In the genomic region with DNA sequence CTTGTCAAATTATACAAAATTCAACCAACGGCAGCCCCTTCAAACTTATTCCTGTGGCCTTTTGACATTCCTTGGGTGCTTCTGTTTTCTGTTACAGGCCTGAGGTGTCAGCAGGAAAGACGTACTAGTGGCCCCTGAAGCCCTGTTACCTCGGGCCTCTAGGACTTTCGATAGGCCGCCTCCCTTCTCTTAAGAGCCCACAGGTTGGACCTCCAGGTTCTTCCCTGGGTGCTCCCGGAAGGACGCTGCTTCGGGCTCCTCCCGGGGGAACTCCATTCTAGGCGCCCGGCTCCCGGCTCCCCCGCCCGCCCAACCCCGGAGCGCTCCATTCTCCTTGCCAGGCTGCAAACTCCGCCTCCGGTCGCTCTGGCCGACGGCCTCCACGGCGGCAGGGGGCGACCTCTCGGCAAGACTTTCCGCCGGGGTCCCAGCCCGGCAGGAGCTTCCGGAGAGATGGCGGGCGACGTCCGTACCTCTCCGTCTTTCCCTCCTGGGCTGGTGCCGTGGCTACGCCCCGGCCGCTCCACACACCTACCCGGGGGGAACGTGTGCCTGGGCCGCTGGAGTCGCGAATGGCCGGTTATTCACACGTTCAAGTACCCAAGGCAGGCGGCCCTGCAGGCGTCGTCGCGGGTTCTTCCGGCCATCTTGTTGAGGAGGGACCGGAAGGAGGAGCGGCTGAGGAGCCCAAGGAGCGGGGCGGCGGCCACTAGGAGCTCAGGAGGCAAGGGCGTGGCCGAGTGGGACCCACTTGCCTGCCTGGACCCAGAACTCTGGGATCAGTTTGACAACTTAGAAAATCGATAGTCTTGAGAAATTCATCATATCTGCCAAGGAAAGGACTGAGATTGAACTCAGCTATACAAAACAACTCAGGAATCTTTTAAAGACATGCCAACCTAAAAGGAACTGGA, we compare ENCODE assay signal across 8 cellular contexts. TPM values are rescaled to one million over a fixed set of nuclear protein-coding genes. Genes with fewer than 3 reads are reported as not detected.
DNase-seq lines count a peak whose midpoint lies in the region; ATAC-seq and TF ChIP-seq lines count a peak whose summit lies in the region.

No MANE protein-coding gene starts in this region.

- no peaks in the 10 kb centered on the region for H3K36me3 ChIP-seq in SK-N-SH (replicated peaks in 1 of 2; ENCODE audit: control insufficient read depth in 1 of 2, insufficient read depth in 2 of 2, low read length in 1 of 2)

- H3K36me3 Mint-ChIP-seq in activated naive CD8-positive, alpha-beta T cell treated with anti-CD3 and anti-CD28 coated beads, Interleukin-2, amount 10 ng/mL, durations not matched to agents 7 days and 5 days = peaks cover 13% of the 10 kb centered on the region
- H3K36me3 Mint-ChIP-seq in type B pancreatic cell = no peaks in the 10 kb centered on the region

- intact Hi-C loops in cardiac septum (cut with DNase I) = no loop called here
- intact Hi-C loops in posterior cingulate gyrus (cut with DNase I) = loop anchor here (10.0 kb wide), 1 partner anchor 195 kb away; the partner anchor contains the start of gene DGUOK

- H3K4me1 Mint-ChIP-seq in activated naive CD8-positive, alpha-beta T cell treated with anti-CD3 and anti-CD28 coated beads, Interleukin-2, amount 10 ng/mL, durations not matched to agents 7 days and 5 days = peaks cover 8% of the 10 kb centered on the region
- H3K4me1 Mint-ChIP-seq in type B pancreatic cell (ENCODE audit: unreplicated experiment) = no peaks in the 10 kb centered on the region

- CTCF ChIA-PET in SK-N-SH (lab: Yijun Ruan, JAX) = interaction anchor here (0.7 to 2.7 kb wide), 17 partner anchors 10 to 298 kb away, joined by 3 to 14 read pairs (median 4); partner anchors contain the start of gene STAMBP

- ATAC-seq in activated naive CD8-positive, alpha-beta T cell treated with anti-CD3 and anti-CD28 coated beads, Interleukin-2, amount 10 ng/mL, durations not matched to agents 7 days and 5 days (ENCODE audit: low read depth) = peak; percentile 97

- peaks cover 3% of the 10 kb centered on the region for H3K27me3 Mint-ChIP-seq in activated naive CD8-positive, alpha-beta T cell treated with anti-CD3 and anti-CD28 coated beads, Interleukin-2, amount 10 ng/mL, durations not matched to agents 7 days and 5 days
- peaks cover under 1% of the 10 kb centered on the region for H3K27me3 Mint-ChIP-seq in type B pancreatic cell

- H3K9ac ChIP-seq in SK-N-SH = peak overlapping the region; percentile 95

- H3K4me3 ChIP-seq in SK-N-SH (ENCODE audit: low read depth in 2 of 2, low read length in 1 of 2) = peak overlapping the region; percentile 74 to 84

- H3K4me1 ChIP-seq in SK-N-SH (ENCODE audit: control insufficient read depth in 1 of 2, insufficient read depth in 2 of 2, low read depth in 1 of 2, low read length in 1 of 2) = no peaks in the 10 kb centered on the region; a peak in 1 of 4 replicates

- no peak for TF ChIP-seq RAD21 in SK-N-SH (IDR thresholded peaks at IDR 0.05; ENCODE audit: low read length)

- no peaks in the 10 kb centered on the region for H3K9me3 ChIP-seq in SK-N-SH

- POLR2A ChIA-PET in SK-N-SH (lab: Yijun Ruan, JAX) = interaction anchor here (0.6 to 2.1 kb wide), 12 partner anchors 9 to 383 kb away, joined by 3 to 11 read pairs (median 6); partner anchors contain the start of genes BOLA3, DGUOK, MOB1A and STAMBP
- POLR2A ChIA-PET in activated naive CD8-positive, alpha-beta T cell treated with anti-CD3 and anti-CD28 coated beads, Interleukin-2, amount 10 ng/mL, durations not matched to agents 7 days and 5 days (lab: Charles Lee) = interaction anchor here (0.6 to 2.0 kb wide), 14 partner anchors 10 to 296 kb away, joined by 3 to 13 read pairs (median 4); partner anchors contain the start of genes BOLA3, DGUOK, MOB1A and MTHFD2

- H3K9me3 Mint-ChIP-seq in activated naive CD8-positive, alpha-beta T cell treated with anti-CD3 and anti-CD28 coated beads, Interleukin-2, amount 10 ng/mL, durations not matched to agents 7 days and 5 days = peaks cover 10% of the 10 kb centered on the region
- H3K9me3 Mint-ChIP-seq in type B pancreatic cell = peaks cover 5% of the 10 kb centered on the region

- no peaks in the 10 kb centered on the region for H3K9me2 ChIP-seq in SK-N-SH

- H3K79me2 ChIP-seq in SK-N-SH (ENCODE audit: insufficient read depth) = no peaks in the 10 kb centered on the region

- H3K27ac Mint-ChIP-seq in activated naive CD8-positive, alpha-beta T cell treated with anti-CD3 and anti-CD28 coated beads, Interleukin-2, amount 10 ng/mL, durations not matched to agents 7 days and 5 days = peak overlapping the region; percentile 86
- peak overlapping the region; percentile 50 for H3K27ac Mint-ChIP-seq in type B pancreatic cell

- H3F3A ChIP-seq in SK-N-SH (replicated peaks; ENCODE audit: insufficient read depth) = peaks cover 9% of the 10 kb centered on the region

- TF ChIP-seq EP300 in SK-N-SH (IDR thresholded peaks at IDR 0.05; ENCODE audit: borderline replicate concordance in 1 of 2, low read depth in 1 of 2, low read length in 1 of 2) = peak in 1 of 2 experiments; percentile 26; a peak in 1 of 4 replicates

- H3K27ac ChIP-seq in SK-N-SH (ENCODE audit: low read depth in 2 of 2, low read length in 1 of 2) = peak overlapping the region; percentile 90 to 92

- DNase-seq in GF-D8 (lab: John Stamatoyannopoulos, UW) = peak; percentile 65
- DNase-seq in GOT3 (lab: John Stamatoyannopoulos, UW) = peak; percentile 50
- DNase-seq in SK-N-SH = peak; percentile 97
- peak; percentile 92 for DNase-seq in activated naive CD8-positive, alpha-beta T cell treated with anti-CD3 and anti-CD28 coated beads, Interleukin-2, amount 10 ng/mL, durations not matched to agents 7 days and 5 days
- DNase-seq in cardiac septum (ENCODE audit: low spot score) = peak; percentile 93
- peak; percentile 74 to 98 (median 85) for DNase-seq in posterior cingulate gyrus
- no peak for DNase-seq in type B pancreatic cell (ENCODE audit: extremely low spot score, unreplicated experiment)

- TF ChIP-seq CTCF in LNCAP (IDR thresholded peaks at IDR 0.05) = peak; percentile 44; the same call in 1 of the 2 replicates
- peak; percentile 59 for TF ChIP-seq CTCF in SK-N-SH (IDR thresholded peaks at IDR 0.05)
- TF ChIP-seq CTCF in type B pancreatic cell (conservative IDR thresholded peaks at IDR 0.05) = no peak

- H4K20me1 ChIP-seq in SK-N-SH (ENCODE audit: insufficient read depth) = no peaks in the 10 kb centered on the region

- peak overlapping the region; percentile 86 for H3K4me3 Mint-ChIP-seq in activated naive CD8-positive, alpha-beta T cell treated with anti-CD3 and anti-CD28 coated beads, Interleukin-2, amount 10 ng/mL, durations not matched to agents 7 days and 5 days
- H3K4me3 Mint-ChIP-seq in type B pancreatic cell = peak overlapping the region; percentile 77

- H2AFZ ChIP-seq in SK-N-SH (ENCODE audit: low read depth) = peak overlapping the region; percentile 99

- H3K4me2 ChIP-seq in SK-N-SH = peak overlapping the region; percentile 83

- 29% methylated on average over 20 of the region's 59 CpGs for WGBS in SK-N-SH (ENCODE audit: low lambda C conversion rate)

- no peaks in the 10 kb centered on the region for H3K27me3 ChIP-seq in SK-N-SH (ENCODE audit: insufficient read depth)

TF ChIP-seq in SK-N-SH, 30 proteins besides CTCF, POLR2A, EP300 and RAD21 (continues in another document):
- TF ChIP-seq ELF1 (IDR thresholded peaks at IDR 0.05) (peak; percentile 74), USF1 (IDR thresholded peaks at IDR 0.05; ENCODE audit: borderline replicate concordance, low read depth) (no peak), FOXJ3 (CRISPR knock-in tag; IDR thresholded peaks at IDR 0.05) (peak; percentile 4; the same call in 1 of the 2 replicates), TAF1 (IDR thresholded peaks at IDR 0.05; ENCODE audit: borderline replicate concordance, low read depth, low read length) (peak; percentile 89), MEF2A (IDR thresholded peaks at IDR 0.05; ENCODE audit: borderline replicate concordance, low read depth) (no peak), SMC3 (IDR thresholded peaks at IDR 0.05; ENCODE audit: low read depth, low read length) (0 out of 2 replicates have a peak, but pooled peaks have one; percentile 12), SIN3A (IDR thresholded peaks at IDR 0.05; ENCODE audit: borderline replicate concordance, low read depth, low read length) (peak; percentile 21; the same call in 1 of the 2 replicates), FOSL2 (IDR thresholded peaks at IDR 0.05; ENCODE audit: borderline replicate concordance, low read depth) (no peak), JUND (IDR thresholded peaks at IDR 0.05) (no peak)

RNA-seq across cellular contexts. Expression of gene BOLA3, which starts 27.5 kb away (rescaled TPM):
- 64.4 and 90.1 TPM in 2 replicates for polyA plus RNA-seq in SK-N-SH (2012; rRNA removed)
- polyA plus RNA-seq in SK-N-SH (2012; cell fraction: cytosol; rRNA removed) = 96.8 and 144 TPM in 2 replicates
- 17.9 and 18.5 TPM in 2 replicates for polyA plus RNA-seq in SK-N-SH (2012; cell fraction: nucleus; rRNA removed)
- 10 to 100 TPM; 47.7 to 53.8 TPM for total RNA-seq in activated naive CD8-positive, alpha-beta T cell treated with anti-CD3 and anti-CD28 coated beads, Interleukin-2, amount 10 ng/mL, durations not matched to agents 7 days and 5 days
- 69.5 TPM for total RNA-seq in cardiac septum
- 35.6 and 54.3 TPM in 2 replicates for total RNA-seq in type B pancreatic cell (ENCODE audit: low replicate concordance)

RNA-seq across cellular contexts. Expression of gene MOB1A, which starts 58.5 kb away (rescaled TPM):
- polyA plus RNA-seq in SK-N-SH (2012; rRNA removed) = 15.3 and 19.7 TPM in 2 replicates
- 26.8 and 31.0 TPM in 2 replicates for polyA plus RNA-seq in SK-N-SH (2012; cell fraction: cytosol; rRNA removed)
- polyA plus RNA-seq in SK-N-SH (2012; cell fraction: nucleus; rRNA removed) = 7.5 and 15.5 TPM in 2 replicates
- total RNA-seq in activated naive CD8-positive, alpha-beta T cell treated with anti-CD3 and anti-CD28 coated beads, Interleukin-2, amount 10 ng/mL, durations not matched to agents 7 days and 5 days = 100 to 1,000 TPM; 178 TPM
- total RNA-seq in cardiac septum = 66.9 TPM
- 95.4 and 108 TPM in 2 replicates for total RNA-seq in type B pancreatic cell (ENCODE audit: low replicate concordance)
